In genomic region chr6:1371933-1372332, GRCh38 we compare ENCODE assay signal across 33 cellular contexts. TPM values are rescaled to one million over a fixed set of nuclear protein-coding genes. Genes with fewer than 3 reads are reported as not detected.
DNase-seq lines count a peak whose midpoint lies in the region; TF ChIP-seq lines count a peak whose summit lies in the region.
"Had no signal": no experiment of that assay in that cellular context is flagged by ENCODE, and none has a peak within 500 bp of the region (broad histone marks: within the 10 kb centered on the region; RNA-seq: fewer than 3 reads in every experiment).

No MANE protein-coding gene starts in this region.

- no peaks in the 10 kb centered on the region for H3K4me1 ChIP-seq in vagina
- H3K4me1 ChIP-seq: A549; BE2C; BLaER1; BLaER1 treated with 17β-estradiol and CSF1 and Interleukin-3, amounts not matched to agents 10 nM and 100 nM; Caco-2 had no signal

- no peaks in the 10 kb centered on the region for H3K36me3 ChIP-seq in vagina
- H3K36me3 ChIP-seq: BE2C; BLaER1; BLaER1 treated with 17β-estradiol and CSF1 and Interleukin-3, amounts not matched to agents 10 nM and 100 nM had no signal

- no peak overlapping the region for H3K4me3 ChIP-seq in coronary artery
- H3K4me3 ChIP-seq in vagina: no peak overlapping the region
- H3K4me3 ChIP-seq: A549; BLaER1; BLaER1 treated with 17β-estradiol and CSF1 and Interleukin-3, amounts not matched to agents 10 nM and 100 nM had no signal

- intact Hi-C loops in activated CD4-positive, alpha-beta T cell treated with anti-CD3 and anti-CD28 coated beads, Interleukin-2, amount 10 ng/mL, durations not matched to agents 24 days and 14 days (cut with micrococcal nuclease): no loop called here
- intact Hi-C loops in vagina (cut with DNase I): no loop called here

- no peaks in the 10 kb centered on the region for H3K9me3 ChIP-seq in vagina
- H3K9me3 ChIP-seq: A549, BE2C had no signal

- H3K27ac Mint-ChIP-seq in activated CD4-positive, alpha-beta T cell treated with anti-CD3 and anti-CD28 coated beads, Interleukin-2, amount 10 ng/mL, durations not matched to agents 24 days and 14 days: no peak overlapping the region
- H3K27ac Mint-ChIP-seq: CD14-positive monocyte; CD4-positive, alpha-beta memory T cell; CD4-positive, alpha-beta T cell; CD4-positive, CD25-positive, alpha-beta regulatory T cell; CD8-positive, alpha-beta memory T cell; CD8-positive, alpha-beta T cell had no signal

- peaks cover 61% of the 10 kb centered on the region for H3K27me3 Mint-ChIP-seq in activated CD4-positive, alpha-beta T cell treated with anti-CD3 and anti-CD28 coated beads, Interleukin-2, amount 10 ng/mL, durations not matched to agents 24 days and 14 days

- TF ChIP-seq POLR2A in vagina (IDR thresholded peaks at IDR 0.05): no peak

- H3K9me3 Mint-ChIP-seq in activated CD4-positive, alpha-beta T cell treated with anti-CD3 and anti-CD28 coated beads, Interleukin-2, amount 10 ng/mL, durations not matched to agents 24 days and 14 days: no peaks in the 10 kb centered on the region

- TF ChIP-seq CTCF in coronary artery (IDR thresholded peaks at IDR 0.05): no peak
- no peak for TF ChIP-seq CTCF in vagina (IDR thresholded peaks at IDR 0.05)

- no peak overlapping the region for H3K4me3 Mint-ChIP-seq in activated CD4-positive, alpha-beta T cell treated with anti-CD3 and anti-CD28 coated beads, Interleukin-2, amount 10 ng/mL, durations not matched to agents 24 days and 14 days
- H3K4me3 Mint-ChIP-seq: B cell; CD4-positive, alpha-beta memory T cell; CD4-positive, alpha-beta T cell; CD4-positive, CD25-positive, alpha-beta regulatory T cell; CD8-positive, alpha-beta memory T cell; CD8-positive, alpha-beta T cell had no signal

- H3K27ac ChIP-seq in coronary artery (no peak overlapping the region), vagina (no peak overlapping the region)
- H3K27ac ChIP-seq: 22Rv1; A549; BLaER1; BLaER1 treated with 17β-estradiol and CSF1 and Interleukin-3, amounts not matched to agents 10 nM and 100 nM; C4-2B had no signal

- DNase-seq in activated CD4-positive, alpha-beta T cell treated with anti-CD3 and anti-CD28 coated beads, Interleukin-2, amount 10 ng/mL, durations not matched to agents 24 days and 14 days: peak; percentile 33
- DNase-seq in activated CD4-positive, alpha-beta T cell treated with anti-CD3 and anti-CD28 coated beads for 48 hours: no peak
- DNase-seq in coronary artery (ENCODE audit: low spot score) (peak; percentile 3), vagina (ENCODE audit: extremely low spot score in 2 of 2) (peak; percentile 55 to 60), C1 segment of cervical spinal cord (lab: John Stamatoyannopoulos, UW) (no peak), NCI-H1105 (lab: John Stamatoyannopoulos, UW) (no peak)
- DNase-seq: 8988T; ACHN; AML-193; BE2C; Caco-2; Calu3; CD4-positive, alpha-beta memory T cell; CD4-positive, alpha-beta T cell; CD4-positive, CD25-positive, alpha-beta regulatory T cell; CD8-positive, alpha-beta memory T cell; CD8-positive, alpha-beta T cell; COR-L47; DMS 273 treated with DMSO at 0.1 percent for 48 hours; DMS153; DMS53; DMS79; DMS79 treated with DMSO at 0.1 percent for 48 hours; DND-41; EL had no signal

- H3K27me3 ChIP-seq in vagina: no peaks in the 10 kb centered on the region

- H3K4me1 Mint-ChIP-seq in activated CD4-positive, alpha-beta T cell treated with anti-CD3 and anti-CD28 coated beads, Interleukin-2, amount 10 ng/mL, durations not matched to agents 24 days and 14 days: no peaks in the 10 kb centered on the region
- H3K4me1 Mint-ChIP-seq: B cell; CD14-positive monocyte; CD4-positive, alpha-beta memory T cell; CD4-positive, CD25-positive, alpha-beta regulatory T cell; CD8-positive, alpha-beta memory T cell had no signal

- H3K36me3 Mint-ChIP-seq in activated CD4-positive, alpha-beta T cell treated with anti-CD3 and anti-CD28 coated beads, Interleukin-2, amount 10 ng/mL, durations not matched to agents 24 days and 14 days (ENCODE audit: low read depth): no peaks in the 10 kb centered on the region
- H3K36me3 Mint-ChIP-seq: CD14-positive monocyte; CD4-positive, alpha-beta memory T cell; CD4-positive, CD25-positive, alpha-beta regulatory T cell; CD8-positive, alpha-beta memory T cell; CD8-positive, alpha-beta T cell had no signal

RNA-seq across cellular contexts. Expression of gene FOXF2, which starts 17.4 kb away (rescaled TPM):
- not detected in 2 replicates for total RNA-seq in activated CD4-positive, alpha-beta T cell treated with anti-CD3 and anti-CD28 coated beads, Interleukin-2, amount 10 ng/mL, durations not matched to agents 24 days and 14 days
- 1.2 TPM for total RNA-seq in vagina
- total RNA-seq: A172; B cell; CD4-positive, alpha-beta memory T cell; CD4-positive, alpha-beta T cell; CD4-positive, CD25-positive, alpha-beta regulatory T cell; CD8-positive, alpha-beta memory T cell; CD8-positive, alpha-beta T cell had no signal

Comparison
In these comparisons a context has a peak if more than half of its experiments do, and no peak if none do; other contexts are left out.
1. DNase-seq: peak in activated CD4-positive, alpha-beta T cell treated with anti-CD3 and anti-CD28 coated beads, Interleukin-2, amount 10 ng/mL, durations not matched to agents 24 days and 14 days (single experiment), coronary artery (single experiment) and vagina (2 of 2); none in activated CD4-positive, alpha-beta T cell treated with anti-CD3 and anti-CD28 coated beads for 48 hours (single experiment), C1 segment of cervical spinal cord (0 of 14) and NCI-H1105 (single experiment).